ENCODE assay signal across 8 cellular contexts in genomic region chr17:72030067-72030899, GRCh38.
DNase-seq lines count a peak whose midpoint lies in the region; ATAC-seq and TF ChIP-seq lines count a peak whose summit lies in the region.

No MANE protein-coding gene starts in this region.

- H2BK120ac ChIP-seq in trophoblast cell (ENCODE audit: insufficient read depth, low read length, poor library complexity) = peak overlapping the region; percentile 8

- no peak overlapping the region for H3K18ac ChIP-seq in trophoblast cell (ENCODE audit: low read length)

- H2AK5ac ChIP-seq in trophoblast cell (ENCODE audit: low read length) = no peak overlapping the region

- peak; percentile 52 for TF ChIP-seq CTCF in left ventricle myocardium inferior (IDR thresholded peaks at IDR 0.05; ENCODE audit: borderline replicate concordance)

- TF ChIP-seq POLR2A in erythroblast (IDR thresholded peaks at IDR 0.05; ENCODE audit: low read length) = no peak

- peak; percentile 51 for DNase-seq in Right ventricle myocardium inferior (ENCODE audit: missing footprints)
- no peak for DNase-seq in cardiac septum (ENCODE audit: low spot score)
- DNase-seq in NCI-H146 (lab: John Stamatoyannopoulos, UW) = peak; percentile 55
- DNase-seq in left ventricle myocardium inferior = peak; percentile 16
- no peak for DNase-seq in trophoblast cell
- DNase-seq in erythroblast (lab: John Stamatoyannopoulos, UW) = no peak

- no peaks in the 10 kb centered on the region for H3K36me3 Mint-ChIP-seq in activated naive CD4-positive, alpha-beta T cell treated with anti-CD3 and anti-CD28 coated beads, Interleukin-2, amount 50 U/mL, for 24 hours

- H3K4me1 ChIP-seq in left ventricle myocardium inferior (peaks cover 7% of the 10 kb centered on the region), trophoblast cell (ENCODE audit: control insufficient read depth in 1 of 2, insufficient read depth in 2 of 2, low read length in 2 of 2) (peaks cover 3 to 5% of the 10 kb centered on the region in 2 experiments)

- H3K23ac ChIP-seq in trophoblast cell (ENCODE audit: low read length) = no peak overlapping the region

- no peaks in the 10 kb centered on the region for H3K9me3 Mint-ChIP-seq in activated naive CD4-positive, alpha-beta T cell treated with anti-CD3 and anti-CD28 coated beads, Interleukin-2, amount 50 U/mL, for 24 hours

- peak overlapping the region; percentile 48 for H4K91ac ChIP-seq in trophoblast cell (ENCODE audit: low read depth, low read length)

- peak overlapping the region; percentile 9 for H3K14ac ChIP-seq in trophoblast cell (ENCODE audit: low read length)

- H3K27me3 ChIP-seq in left ventricle myocardium inferior (ENCODE audit: low read depth) = peaks cover 30% of the 10 kb centered on the region
- no peaks in the 10 kb centered on the region for H3K27me3 ChIP-seq in trophoblast cell (ENCODE audit: insufficient read depth, low read length)

- no peak overlapping the region for H3K27ac Mint-ChIP-seq in activated naive CD4-positive, alpha-beta T cell treated with anti-CD3 and anti-CD28 coated beads, Interleukin-2, amount 50 U/mL, for 24 hours

- H4K8ac ChIP-seq in trophoblast cell (ENCODE audit: low read depth, low read length) = peak overlapping the region; percentile 71

- no peak overlapping the region for H3K4ac ChIP-seq in trophoblast cell (ENCODE audit: low read depth, low read length)

- peak overlapping the region; percentile 87 for H3K4me2 ChIP-seq in trophoblast cell (ENCODE audit: low read length)

- WGBS in trophoblast cell (ENCODE audit: extremely low coverage, insufficient coverage, insufficient read length) = no CpG with 5 or more reads among the region's 22 CpGs

- intact Hi-C loops in Right ventricle myocardium inferior (cut with DNase I) (loop anchor here (10.0 kb wide), 1 partner anchor 55 kb away; no protein-coding TSS in a partner anchor), cardiac septum (cut with DNase I) (no loop called here), left ventricle myocardium inferior (cut with micrococcal nuclease) (no loop called here)

- H3K9ac ChIP-seq in trophoblast cell (ENCODE audit: low read length) = peak overlapping the region; percentile 1

- peak overlapping the region; percentile 4 for H4K12ac ChIP-seq in trophoblast cell (ENCODE audit: low read depth, low read length)

- H3K9me3 ChIP-seq in left ventricle myocardium inferior (replicated peaks) = no peaks in the 10 kb centered on the region
- no peaks in the 10 kb centered on the region for H3K9me3 ChIP-seq in trophoblast cell (ENCODE audit: insufficient read depth, low read depth, low read length)

- peak overlapping the region; percentile 62 for H3K4me3 ChIP-seq in left ventricle myocardium inferior
- peak overlapping the region; percentile 62 for H3K4me3 ChIP-seq in trophoblast cell (ENCODE audit: low read depth, low read length)

- peaks cover 14% of the 10 kb centered on the region for H3K27me3 Mint-ChIP-seq in activated naive CD4-positive, alpha-beta T cell treated with anti-CD3 and anti-CD28 coated beads, Interleukin-2, amount 50 U/mL, for 24 hours

- H2AFZ ChIP-seq in trophoblast cell (ENCODE audit: insufficient read depth, low read length, poor library complexity) = peak overlapping the region; percentile 82

- peak overlapping the region; percentile 62 for H3K4me3 Mint-ChIP-seq in activated naive CD4-positive, alpha-beta T cell treated with anti-CD3 and anti-CD28 coated beads, Interleukin-2, amount 50 U/mL, for 24 hours

- H3K36me3 ChIP-seq in left ventricle myocardium inferior (no peaks in the 10 kb centered on the region), trophoblast cell (ENCODE audit: control insufficient read depth in 1 of 2, insufficient read depth in 2 of 2, low read length in 2 of 2) (no peaks in the 10 kb centered on the region)

- H3K79me1 ChIP-seq in trophoblast cell (ENCODE audit: low read length) = no peaks in the 10 kb centered on the region

- no peak overlapping the region for H2BK12ac ChIP-seq in trophoblast cell (ENCODE audit: low read length)

- H3K4me1 Mint-ChIP-seq in activated naive CD4-positive, alpha-beta T cell treated with anti-CD3 and anti-CD28 coated beads, Interleukin-2, amount 50 U/mL, for 24 hours = peaks cover 22% of the 10 kb centered on the region

- no peak overlapping the region for H2BK5ac ChIP-seq in trophoblast cell (ENCODE audit: low read depth, low read length, poor library complexity)

- no peak overlapping the region for H3K27ac ChIP-seq in left ventricle myocardium inferior (replicated peaks)
- no peak overlapping the region for H3K27ac ChIP-seq in trophoblast cell (ENCODE audit: low read depth, low read length)

- peak; percentile 69 for ATAC-seq in Right ventricle myocardium inferior
- peak; percentile 75 for ATAC-seq in HG02588 (IDR thresholded peaks at IDR 0.05; ENCODE audit: unreplicated experiment)

- no peaks in the 10 kb centered on the region for H3K79me2 ChIP-seq in trophoblast cell (ENCODE audit: control insufficient read depth, insufficient read depth, low read length, poor library complexity)

Comparison
In these comparisons a context has a peak if more than half of its experiments do, and no peak if none do; other contexts are left out.
1. DNase-seq: peak in Right ventricle myocardium inferior (single experiment), NCI-H146 (single experiment) and left ventricle myocardium inferior (single experiment); none in cardiac septum (single experiment), trophoblast cell (0 of 2) and erythroblast (0 of 2).